In the genomic region with DNA sequence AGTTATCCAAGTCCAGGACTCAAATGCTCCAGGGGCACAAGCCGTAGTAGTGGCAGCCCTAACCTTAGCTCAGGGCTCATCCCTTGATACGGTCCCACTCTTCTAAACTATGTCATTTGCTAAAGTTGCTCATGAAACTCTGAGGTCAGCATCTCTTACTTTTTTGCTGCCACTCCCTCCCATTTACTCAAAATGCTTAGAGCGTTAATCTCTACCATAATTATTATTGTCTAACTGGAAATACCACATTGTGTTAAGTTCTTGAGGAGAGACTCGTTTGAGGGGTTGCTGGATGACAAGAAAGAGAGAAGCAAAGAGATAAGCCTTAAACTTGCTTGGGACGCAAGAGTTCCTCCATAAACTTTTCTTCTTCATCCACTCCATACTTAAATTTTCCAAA, we compare ENCODE assay signal across 36 cellular contexts.
"Had no signal": no experiment of that assay in that cellular context is flagged by ENCODE, and none has a peak within 500 bp of the region (broad histone marks: within the 10 kb centered on the region; RNA-seq: fewer than 3 reads in every experiment).

No MANE protein-coding gene starts in this region.

- H3K4me3 Mint-ChIP-seq: activated B cell treated with CpG ODN at 0.5 μM for 24 hours; activated CD4-positive, alpha-beta memory T cell treated with anti-CD3 and anti-CD28 coated beads for 36 hours; activated CD4-positive, alpha-beta T cell treated with anti-CD3 and anti-CD28 coated beads, Interleukin-2, amount 10 ng/mL, durations not matched to agents 24 days and 14 days; activated CD8-positive, alpha-beta T cell treated with anti-CD3 and anti-CD28 coated beads for 36 hours; activated naive CD4-positive, alpha-beta T cell treated with anti-CD3 and anti-CD28 coated beads, Interleukin-2, amount 10 ng/mL, durations not matched to agents 7 days and 5 days; activated naive CD4-positive, alpha-beta T cell treated with anti-CD3 and anti-CD28 coated beads, Interleukin-2, amount 50 U/mL, for 24 hours; activated naive CD8-positive, alpha-beta T cell; activated naive CD8-positive, alpha-beta T cell treated with anti-CD3 and anti-CD28 coated beads, Interleukin-2, amount 10 ng/mL, durations not matched to agents 7 days and 5 days; activated naive CD8-positive, alpha-beta T cell treated with anti-CD3 and anti-CD28 coated beads, Interleukin-2, amount 50 U/mL, for 24 hours; activated T-cell treated with anti-CD3 and anti-CD28 coated beads, Interleukin-2, amount 50 U/mL, for 4 hours; activated T-cell treated with anti-CD3 and anti-CD28 coated beads, Interleukin-2, amount 50 U/mL, for 72 hours; activated T-helper 1 cell treated with anti-CD3 and anti-CD28 coated beads, Interleukin-12 subunit alpha, Interleukin-12 subunit beta, Interleukin-2, Interleukin-4 antibody, amounts not matched to agents 30 ng/mL and 10 ng/mL and 1 ng/mL, durations not matched to agents 14 hours and 24 hours and 36 hours; activated T-helper 17 cell treated with anti-CD3 and anti-CD28 coated beads, Interleukin-2, amount 50 U/mL, for 72 hours; brain; central memory CD8-positive, alpha-beta T cell; T-helper 1 cell treated with Interleukin-12 subunit alpha and Interleukin-12 subunit beta and Interleukin-4 antibody, amounts not matched to agents 30 μg/mL and 1 μg/mL, for 36 hours; T-helper 2 cell treated with Interferon-gamma antibody and Interleukin-4, amounts not matched to agents 5 μg/mL and 100 μg/mL, for 36 hours had no signal

- H3K4me3 ChIP-seq: ascending aorta, cardiac muscle cell had no signal

- H3K9me3 ChIP-seq: ascending aorta had no signal

- ATAC-seq: activated CD8-positive, alpha-beta T cell treated with anti-CD3 and anti-CD28 coated beads for 36 hours; activated naive CD8-positive, alpha-beta T cell treated with anti-CD3 and anti-CD28 coated beads, Interleukin-2, amount 50 U/mL, for 24 hours; activated T-cell treated with anti-CD3 and anti-CD28 coated beads, Interleukin-2, amount 50 U/mL, for 4 hours; activated T-cell treated with anti-CD3 and anti-CD28 coated beads, Interleukin-2, amount 50 U/mL, for 72 hours; activated T-helper 17 cell treated with anti-CD3 and anti-CD28 coated beads, Interleukin-2, amount 50 U/mL, for 72 hours had no signal

- H3K27ac ChIP-seq: ascending aorta, cardiac muscle cell, VCaP had no signal

- H3K4me1 Mint-ChIP-seq: activated naive CD4-positive, alpha-beta T cell treated with anti-CD3 and anti-CD28 coated beads, Interleukin-2, amount 50 U/mL, for 24 hours; activated naive CD8-positive, alpha-beta T cell treated with anti-CD3 and anti-CD28 coated beads, Interleukin-2, amount 50 U/mL, for 24 hours; activated T-helper 17 cell treated with anti-CD3 and anti-CD28 coated beads, Interleukin-2, amount 50 U/mL, for 72 hours; central memory CD8-positive, alpha-beta T cell had no signal

- H3K27me3 ChIP-seq: ascending aorta, cardiac muscle cell had no signal

- H3K27ac Mint-ChIP-seq: activated B cell treated with CpG ODN at 0.5 μM for 24 hours; activated CD4-positive, alpha-beta memory T cell treated with anti-CD3 and anti-CD28 coated beads for 36 hours; activated CD4-positive, alpha-beta T cell treated with anti-CD3 and anti-CD28 coated beads, Interleukin-2, amount 10 ng/mL, durations not matched to agents 24 days and 14 days; activated CD8-positive, alpha-beta T cell treated with anti-CD3 and anti-CD28 coated beads for 36 hours; activated naive CD4-positive, alpha-beta T cell treated with anti-CD3 and anti-CD28 coated beads, Interleukin-2, amount 10 ng/mL, durations not matched to agents 7 days and 5 days; activated naive CD4-positive, alpha-beta T cell treated with anti-CD3 and anti-CD28 coated beads, Interleukin-2, amount 50 U/mL, for 24 hours; activated naive CD8-positive, alpha-beta T cell; activated naive CD8-positive, alpha-beta T cell treated with anti-CD3 and anti-CD28 coated beads, Interleukin-2, amount 10 ng/mL, durations not matched to agents 7 days and 5 days; activated naive CD8-positive, alpha-beta T cell treated with anti-CD3 and anti-CD28 coated beads, Interleukin-2, amount 50 U/mL, for 24 hours; activated T-cell treated with anti-CD3 and anti-CD28 coated beads, Interleukin-2, amount 50 U/mL, for 72 hours; activated T-helper 1 cell treated with anti-CD3 and anti-CD28 coated beads, Interleukin-12 subunit alpha, Interleukin-12 subunit beta, Interleukin-2, Interleukin-4 antibody, amounts not matched to agents 30 ng/mL and 10 ng/mL and 1 ng/mL, durations not matched to agents 14 hours and 24 hours and 36 hours; activated T-helper 17 cell treated with anti-CD3 and anti-CD28 coated beads, Interleukin-2, amount 50 U/mL, for 72 hours; brain; T-helper 1 cell treated with Interleukin-12 subunit alpha and Interleukin-12 subunit beta and Interleukin-4 antibody, amounts not matched to agents 30 μg/mL and 1 μg/mL, for 36 hours; T-helper 2 cell treated with Interferon-gamma antibody and Interleukin-4, amounts not matched to agents 5 μg/mL and 100 μg/mL, for 36 hours had no signal

- DNase-seq: activated B cell treated with CpG ODN at 0.5 μM for 24 hours; activated CD4-positive, alpha-beta memory T cell treated with anti-CD3 and anti-CD28 coated beads for 36 hours; activated CD4-positive, alpha-beta T cell treated with anti-CD3 and anti-CD28 coated beads for 4 hours; activated CD4-positive, alpha-beta T cell treated with anti-CD3 and anti-CD28 coated beads, Interleukin-2, amount 10 ng/mL, durations not matched to agents 24 days and 14 days; activated CD4-positive, alpha-beta T cell treated with anti-CD3 and anti-CD28 coated beads, Interleukin-2, amount 50 U/mL, for 1 hour; activated CD4-positive, alpha-beta T cell treated with anti-CD3 and anti-CD28 coated beads, Interleukin-2, amount 50 U/mL, for 4 hours; activated CD4-positive, CD25-positive, alpha-beta regulatory T cell treated with anti-CD3 and anti-CD28 coated beads, Interleukin-2, amount 50 U/mL, for 72 hours; activated CD8-positive, alpha-beta memory T cell treated with anti-CD3 and anti-CD28 coated beads, Interleukin-2, amount 50 U/mL, for 4 hours; activated CD8-positive, alpha-beta T cell treated with anti-CD3 and anti-CD28 coated beads for 36 hours; activated effector memory CD4-positive, alpha-beta T cell treated with anti-CD3 and anti-CD28 coated beads, Interleukin-2, amount 50 U/mL, for 16 hours; activated naive CD4-positive, alpha-beta T cell treated with anti-CD3 and anti-CD28 coated beads, Interleukin-2, amount 10 ng/mL, durations not matched to agents 7 days and 5 days; activated naive CD4-positive, alpha-beta T cell treated with Interleukin-2 at 50 U/mL for 16 hours; activated naive CD8-positive, alpha-beta T cell treated with anti-CD3 and anti-CD28 coated beads, Interleukin-2, amount 10 ng/mL, durations not matched to agents 7 days and 5 days; activated naive CD8-positive, alpha-beta T cell treated with anti-CD3 and anti-CD28 coated beads, Interleukin-2, amount 50 U/mL, for 24 hours; activated T-cell treated with anti-CD3 and anti-CD28 coated beads for 4 hours; activated T-cell treated with anti-CD3 and anti-CD28 coated beads, Interleukin-2, amount 50 U/mL, for 1 hour; activated T-cell treated with anti-CD3 and anti-CD28 coated beads, Interleukin-2, amount 50 U/mL, for 4 hours; activated T-cell treated with anti-CD3 and anti-CD28 coated beads, Interleukin-2, amount 50 U/mL, for 72 hours; amygdala; anterior cingulate cortex; caudate nucleus; SW 1271; T-helper 1 cell; T-helper 2 cell; T-helper 9 cell had no signal

- H3K4me1 ChIP-seq: ascending aorta had no signal

- H3K9me3 Mint-ChIP-seq: activated B cell treated with CpG ODN at 0.5 μM for 24 hours; activated CD4-positive, alpha-beta memory T cell treated with anti-CD3 and anti-CD28 coated beads for 36 hours; activated CD4-positive, alpha-beta T cell treated with anti-CD3 and anti-CD28 coated beads, Interleukin-2, amount 10 ng/mL, durations not matched to agents 24 days and 14 days; activated CD8-positive, alpha-beta T cell treated with anti-CD3 and anti-CD28 coated beads for 36 hours; activated naive CD4-positive, alpha-beta T cell treated with anti-CD3 and anti-CD28 coated beads, Interleukin-2, amount 10 ng/mL, durations not matched to agents 7 days and 5 days; activated naive CD4-positive, alpha-beta T cell treated with anti-CD3 and anti-CD28 coated beads, Interleukin-2, amount 50 U/mL, for 24 hours; activated naive CD8-positive, alpha-beta T cell treated with anti-CD3 and anti-CD28 coated beads, Interleukin-2, amount 10 ng/mL, durations not matched to agents 7 days and 5 days; activated naive CD8-positive, alpha-beta T cell treated with anti-CD3 and anti-CD28 coated beads, Interleukin-2, amount 50 U/mL, for 24 hours; activated T-cell treated with anti-CD3 and anti-CD28 coated beads, Interleukin-2, amount 50 U/mL, for 4 hours; activated T-cell treated with anti-CD3 and anti-CD28 coated beads, Interleukin-2, amount 50 U/mL, for 72 hours; activated T-helper 1 cell treated with anti-CD3 and anti-CD28 coated beads, Interleukin-12 subunit alpha, Interleukin-12 subunit beta, Interleukin-2, Interleukin-4 antibody, amounts not matched to agents 30 ng/mL and 10 ng/mL and 1 ng/mL, durations not matched to agents 14 hours and 24 hours and 36 hours; activated T-helper 17 cell treated with anti-CD3 and anti-CD28 coated beads, Interleukin-2, amount 50 U/mL, for 72 hours; brain; central memory CD8-positive, alpha-beta T cell; T-helper 1 cell treated with Interleukin-12 subunit alpha and Interleukin-12 subunit beta and Interleukin-4 antibody, amounts not matched to agents 30 μg/mL and 1 μg/mL, for 36 hours; T-helper 2 cell treated with Interferon-gamma antibody and Interleukin-4, amounts not matched to agents 5 μg/mL and 100 μg/mL, for 36 hours had no signal

- H3K27me3 Mint-ChIP-seq: activated B cell treated with CpG ODN at 0.5 μM for 24 hours; activated CD4-positive, alpha-beta memory T cell treated with anti-CD3 and anti-CD28 coated beads for 36 hours; activated CD4-positive, alpha-beta T cell treated with anti-CD3 and anti-CD28 coated beads, Interleukin-2, amount 10 ng/mL, durations not matched to agents 24 days and 14 days; activated CD8-positive, alpha-beta T cell treated with anti-CD3 and anti-CD28 coated beads for 36 hours; activated naive CD4-positive, alpha-beta T cell treated with anti-CD3 and anti-CD28 coated beads, Interleukin-2, amount 10 ng/mL, durations not matched to agents 7 days and 5 days; activated naive CD4-positive, alpha-beta T cell treated with anti-CD3 and anti-CD28 coated beads, Interleukin-2, amount 50 U/mL, for 24 hours; activated naive CD8-positive, alpha-beta T cell; activated naive CD8-positive, alpha-beta T cell treated with anti-CD3 and anti-CD28 coated beads, Interleukin-2, amount 10 ng/mL, durations not matched to agents 7 days and 5 days; activated naive CD8-positive, alpha-beta T cell treated with anti-CD3 and anti-CD28 coated beads, Interleukin-2, amount 50 U/mL, for 24 hours; activated T-helper 17 cell treated with anti-CD3 and anti-CD28 coated beads, Interleukin-2, amount 50 U/mL, for 72 hours; central memory CD8-positive, alpha-beta T cell had no signal

- H3K36me3 ChIP-seq: cardiac muscle cell had no signal
